In genomic region chr5:179166886-179167841, GRCh38 we compare ENCODE assay signal across 8 cellular contexts.
DNase-seq lines count a peak whose midpoint lies in the region; ATAC-seq, FAIRE-seq and TF ChIP-seq lines count a peak whose summit lies in the region.

No MANE protein-coding gene starts in this region.

- no peak overlapping the region for H3K9ac ChIP-seq in keratinocyte (ENCODE audit: control insufficient read depth, extremely low read depth, insufficient read depth, low read length)

- no peaks in the 10 kb centered on the region for H4K20me1 ChIP-seq in keratinocyte (ENCODE audit: control insufficient read depth, extremely low read depth, insufficient read depth, low read length)

- no peak overlapping the region for H2AFZ ChIP-seq in keratinocyte (ENCODE audit: control insufficient read depth, low read length)

- POLR2A ChIA-PET in WTC11 (lab: Charles Lee), result interaction anchor here (1.2 kb wide), 1 partner anchor 94 kb away, joined by 3 read pairs; no protein-coding TSS in a partner anchor

- no peak for DNase-seq in GM12865 (ENCODE audit: low read depth)
- DNase-seq in WTC11 (ENCODE audit: low spot score), result peak; percentile 74
- DNase-seq in bronchial epithelial cell (ENCODE audit: low read depth), result no peak
- no peak for DNase-seq in keratinocyte (ENCODE audit: low read depth, low spot score)
- DNase-seq in stimulated activated CD4-positive, alpha-beta T cell treated with anti-CD3 and anti-CD28 coated beads, Interleukin-15, amount 100 ng/mL, for 24 hours, result peak; percentile 75
- no peak for DNase-seq in NK-92 (lab: John Stamatoyannopoulos, UW; ENCODE audit: unreplicated experiment)
- DNase-seq in cerebellar nuclear complex (lab: John Stamatoyannopoulos, UW), result no peak

- H3K9me3 ChIP-seq in keratinocyte (ENCODE audit: control insufficient read depth, low read depth, low read length), result peaks cover 15% of the 10 kb centered on the region

- H3K27me3 ChIP-seq in bronchial epithelial cell (ENCODE audit: control insufficient read depth, insufficient read depth, low read length), result no peaks in the 10 kb centered on the region
- no peaks in the 10 kb centered on the region for H3K27me3 ChIP-seq in keratinocyte (ENCODE audit: control insufficient read depth, extremely low read depth, insufficient read depth, low read length)

- H3K4me3 ChIP-seq in GM12865 (ENCODE audit: low read depth, low read length) (no peak overlapping the region), bronchial epithelial cell (ENCODE audit: low read depth, low read length) (no peak overlapping the region), keratinocyte (ENCODE audit: control insufficient read depth in 2 of 3, extremely low read depth in 1 of 3, insufficient read depth in 2 of 3, low read depth in 1 of 3, low read length in 3 of 3) (no peak overlapping the region)

- peak; percentile 81 for ATAC-seq in HG03354 (IDR thresholded peaks at IDR 0.05; ENCODE audit: poor library complexity, severe bottlenecking, unreplicated experiment)
- ATAC-seq in WTC11, result peak; percentile 89

- no peak overlapping the region for H3K4me2 ChIP-seq in keratinocyte (ENCODE audit: control insufficient read depth, extremely low read depth, insufficient read depth, low read depth, low read length)

- dilution Hi-C loops in keratinocyte (cut with MboI; ENCODE audit: extremely low pct_ligation_motif_present, low sequenced_read_pairs), result no loop called here

- peaks cover 17% of the 10 kb centered on the region for H3K9me3 Mint-ChIP-seq in WTC11

- H3K79me2 ChIP-seq in keratinocyte (ENCODE audit: control insufficient read depth, insufficient read depth, low read length), result no peaks in the 10 kb centered on the region

- H3K27ac ChIP-seq in keratinocyte (ENCODE audit: control insufficient read depth, insufficient read depth, low read length), result no peak overlapping the region

- H3K4me3 Mint-ChIP-seq in WTC11, result peak overlapping the region; percentile 40; the same call in 1 of the 2 replicates

- H3K4me1 Mint-ChIP-seq in WTC11, result no peaks in the 10 kb centered on the region

- no peaks in the 10 kb centered on the region for H3K36me3 ChIP-seq in bronchial epithelial cell (ENCODE audit: control insufficient read depth, insufficient read depth, low read length)
- H3K36me3 ChIP-seq in keratinocyte (ENCODE audit: control insufficient read depth in 2 of 2, extremely low read depth in 1 of 2, insufficient read depth in 2 of 2, low read length in 2 of 2), result no peaks in the 10 kb centered on the region

- TF ChIP-seq CTCF in GM12865 (IDR thresholded peaks at IDR 0.05; ENCODE audit: insufficient read depth, low read depth, low read length, missing control alignments) (peak; percentile 45), WTC11 (IDR thresholded peaks at IDR 0.05) (peak; percentile 90), bronchial epithelial cell (IDR thresholded peaks at IDR 0.05; ENCODE audit: insufficient read depth, low read length, severe bottlenecking) (peak; percentile 40), keratinocyte (optimal IDR thresholded peaks at IDR 0.05 in 1 of 3, IDR thresholded peaks at IDR 0.05 in 1 of 3, conservative IDR thresholded peaks at IDR 0.05 in 1 of 3; ENCODE audit: extremely low read depth in 1 of 3, insufficient read depth in 2 of 3, low read length in 3 of 3) (peak; percentile 22 to 44 (median 30))

- H3K4me1 ChIP-seq in keratinocyte (ENCODE audit: control insufficient read depth, extremely low read depth, insufficient read depth, low read length), result no peaks in the 10 kb centered on the region

- CTCF ChIA-PET in WTC11 (lab: Charles Lee), result interaction anchor here (0.5 to 3.5 kb wide), 7 partner anchors 94 to 303 kb away, joined by 3 to 38 read pairs (median 3); partner anchors contain the start of gene ZFP2

- no peaks in the 10 kb centered on the region; the same call in 1 of the 2 replicates for H3K27me3 Mint-ChIP-seq in WTC11 (ENCODE audit: low read depth)

- peaks cover 8% of the 10 kb centered on the region for H3K36me3 Mint-ChIP-seq in WTC11

- no peak overlapping the region for H3K27ac Mint-ChIP-seq in WTC11

- FAIRE-seq in bronchial epithelial cell (lab: Jason Lieb, UNC) (no peak), keratinocyte (lab: Jason Lieb, UNC) (no peak)

- H3K9me1 ChIP-seq in keratinocyte (ENCODE audit: control insufficient read depth, extremely low read depth, insufficient read depth, low read length), result no peaks in the 10 kb centered on the region

TF ChIP-seq in WTC11, 78 proteins besides CTCF, POLR2A, EP300 and RAD21:
- TF ChIP-seq TCF7 (CRISPR knock-in tag; IDR thresholded peaks at IDR 0.05; ENCODE audit: low read depth) (no peak), ESRRA (CRISPR knock-in tag; IDR thresholded peaks at IDR 0.05; ENCODE audit: borderline replicate concordance) (no peak), CBFB (CRISPR knock-in tag; IDR thresholded peaks at IDR 0.05; ENCODE audit: low read depth) (no peak), SMAD4 (CRISPR knock-in tag; IDR thresholded peaks at IDR 0.05) (no peak), ZBTB43 (CRISPR knock-in tag; IDR thresholded peaks at IDR 0.05) (no peak), CREB1 (CRISPR knock-in tag; IDR thresholded peaks at IDR 0.05) (no peak), HMGXB4 (CRISPR knock-in tag; IDR thresholded peaks at IDR 0.05) (peak; percentile 35; the same call in 1 of the 2 replicates), ZNF219 (CRISPR knock-in tag; IDR thresholded peaks at IDR 0.05; ENCODE audit: borderline replicate concordance) (no peak), GTF2I (CRISPR knock-in tag; conservative IDR thresholded peaks at IDR 0.05) (peak; percentile 52; the same call in 1 of the 2 replicates), USF2 (CRISPR knock-in tag; IDR thresholded peaks at IDR 0.05) (no peak), RELA (CRISPR knock-in tag; IDR thresholded peaks at IDR 0.05; ENCODE audit: borderline replicate concordance) (no peak), TP53 (CRISPR knock-in tag; IDR thresholded peaks at IDR 0.05) (no peak), OVOL2 (CRISPR knock-in tag; IDR thresholded peaks at IDR 0.05; ENCODE audit: borderline replicate concordance) (no peak), GABPB1 (CRISPR knock-in tag; IDR thresholded peaks at IDR 0.05) (no peak), JAZF1 (CRISPR knock-in tag; IDR thresholded peaks at IDR 0.05) (no peak)

Comparison
In these comparisons a context has a peak if more than half of its experiments do, and no peak if none do; other contexts are left out.
1. DNase-seq: peak in WTC11 (single experiment) and stimulated activated CD4-positive, alpha-beta T cell treated with anti-CD3 and anti-CD28 coated beads, Interleukin-15, amount 100 ng/mL, for 24 hours (single experiment); none in GM12865 (single experiment), bronchial epithelial cell (single experiment), keratinocyte (single experiment), NK-92 (single experiment) and cerebellar nuclear complex (0 of 2).
2. CTCF ChIP-seq: peak in every context shown above with its lines; median percentile 90 in WTC11; 45 in GM12865; 40 in bronchial epithelial cell; 30 in keratinocyte.